ENCODE assay signal across 1 cellular context in the genomic region with DNA sequence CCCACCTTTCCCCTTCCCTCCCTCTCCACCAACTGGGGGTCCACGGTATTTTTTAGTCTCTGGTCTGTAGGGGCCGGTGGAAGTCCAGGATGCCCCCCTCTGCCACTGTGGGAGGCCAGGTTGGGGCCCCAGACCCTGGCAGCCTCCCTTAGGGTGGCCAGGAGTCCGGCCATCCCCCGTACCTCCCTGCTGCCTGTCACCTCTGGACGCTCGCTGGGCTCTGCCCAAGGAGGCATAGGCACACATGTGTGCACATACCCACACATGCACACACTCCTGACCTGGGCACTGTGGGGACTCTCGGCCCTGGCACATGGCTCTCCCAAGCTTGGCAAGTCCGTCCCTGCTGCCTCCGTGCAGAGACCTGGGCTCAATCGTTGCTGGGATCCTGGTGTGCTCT.
TF ChIP-seq lines count a peak whose summit lies in the region.

No MANE protein-coding gene starts in this region.

TF ChIP-seq in WTC11, 78 proteins besides CTCF, POLR2A, EP300 and RAD21 (continued from another document):
- TF ChIP-seq, protein P1, sequence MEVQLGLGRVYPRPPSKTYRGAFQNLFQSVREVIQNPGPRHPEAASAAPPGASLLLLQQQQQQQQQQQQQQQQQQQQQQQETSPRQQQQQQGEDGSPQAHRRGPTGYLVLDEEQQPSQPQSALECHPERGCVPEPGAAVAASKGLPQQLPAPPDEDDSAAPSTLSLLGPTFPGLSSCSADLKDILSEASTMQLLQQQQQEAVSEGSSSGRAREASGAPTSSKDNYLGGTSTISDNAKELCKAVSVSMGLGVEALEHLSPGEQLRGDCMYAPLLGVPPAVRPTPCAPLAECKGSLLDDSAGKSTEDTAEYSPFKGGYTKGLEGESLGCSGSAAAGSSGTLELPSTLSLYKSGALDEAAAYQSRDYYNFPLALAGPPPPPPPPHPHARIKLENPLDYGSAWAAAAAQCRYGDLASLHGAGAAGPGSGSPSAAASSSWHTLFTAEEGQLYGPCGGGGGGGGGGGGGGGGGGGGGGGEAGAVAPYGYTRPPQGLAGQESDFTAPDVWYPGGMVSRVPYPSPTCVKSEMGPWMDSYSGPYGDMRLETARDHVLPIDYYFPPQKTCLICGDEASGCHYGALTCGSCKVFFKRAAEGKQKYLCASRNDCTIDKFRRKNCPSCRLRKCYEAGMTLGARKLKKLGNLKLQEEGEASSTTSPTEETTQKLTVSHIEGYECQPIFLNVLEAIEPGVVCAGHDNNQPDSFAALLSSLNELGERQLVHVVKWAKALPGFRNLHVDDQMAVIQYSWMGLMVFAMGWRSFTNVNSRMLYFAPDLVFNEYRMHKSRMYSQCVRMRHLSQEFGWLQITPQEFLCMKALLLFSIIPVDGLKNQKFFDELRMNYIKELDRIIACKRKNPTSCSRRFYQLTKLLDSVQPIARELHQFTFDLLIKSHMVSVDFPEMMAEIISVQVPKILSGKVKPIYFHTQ (CRISPR knock-in tag; IDR thresholded peaks at IDR 0.05): no peak
